Comparison of ENCODE assay signal across 8 cellular contexts in the genomic region with DNA sequence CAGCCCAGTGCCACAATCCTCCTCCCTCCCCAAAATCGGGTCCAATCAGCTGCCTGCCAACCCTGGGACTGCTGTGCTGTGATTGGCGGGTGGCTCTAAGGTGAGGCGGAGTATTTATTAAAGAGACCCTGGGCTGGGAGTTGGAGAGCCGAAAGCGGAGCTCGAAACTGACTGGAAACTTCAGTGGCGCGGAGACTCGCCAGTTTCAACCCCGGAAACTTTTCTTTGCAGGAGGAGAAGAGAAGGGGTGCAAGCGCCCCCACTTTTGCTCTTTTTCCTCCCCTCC. TPM values are rescaled to one million over a fixed set of nuclear protein-coding genes. Genes with fewer than 3 reads are reported as not detected.
DNase-seq lines count a peak whose midpoint lies in the region; ATAC-seq and TF ChIP-seq lines count a peak whose summit lies in the region.

Gene SOX9 (plus strand): TSS at position 143 of the 286 bp plus-strand sequence. CDS start 372 bp downstream, outside the sequence.

- peak within 1 kb of the TSS; percentile 98 for H3K18ac ChIP-seq in neuronal stem cell (ENCODE audit: low read length)

- peak within 1 kb of the TSS; percentile 98 for H3K14ac ChIP-seq in neuronal stem cell (ENCODE audit: low read length)

- H4K8ac ChIP-seq in neuronal stem cell (ENCODE audit: low read depth, low read length) = no peak within 1 kb of the TSS

- H2BK120ac ChIP-seq in neuronal stem cell (ENCODE audit: low read depth, low read length) = peak within 1 kb of the TSS; percentile 75

- TF ChIP-seq CTCF in gastroesophageal sphincter (IDR thresholded peaks at IDR 0.05) = no peak

- peaks cover 4% of the 10 kb centered on the region for H3K4me1 Mint-ChIP-seq in activated CD8-positive, alpha-beta memory T cell treated with anti-CD3 and anti-CD28 coated beads, Interleukin-2, amount 10 ng/mL, durations not matched to agents 7 days and 5 days

- peaks cover 10% of the 10 kb centered on the region for H3K36me3 Mint-ChIP-seq in activated CD8-positive, alpha-beta memory T cell treated with anti-CD3 and anti-CD28 coated beads, Interleukin-2, amount 10 ng/mL, durations not matched to agents 7 days and 5 days

- CTCF ChIA-PET in activated CD8-positive, alpha-beta memory T cell treated with anti-CD3 and anti-CD28 coated beads, Interleukin-2, amount 10 ng/mL, durations not matched to agents 7 days and 5 days (lab: Charles Lee) = no interaction called here

- peaks cover 16% of the 10 kb centered on the region for H3K79me1 ChIP-seq in neuronal stem cell (ENCODE audit: low read depth, low read length)

- H3K36me3 ChIP-seq in MG63 (peaks cover 9% of the 10 kb centered on the region), gastroesophageal sphincter (no peaks in the 10 kb centered on the region), neuronal stem cell (replicated peaks in 1 of 2; ENCODE audit: control insufficient read depth in 2 of 2, insufficient read depth in 2 of 2, low read length in 2 of 2) (peaks cover 9 to 18% of the 10 kb centered on the region in 2 donors)

- peak within 1 kb of the TSS; percentile 69 for H2BK12ac ChIP-seq in neuronal stem cell (ENCODE audit: low read length)

- peak within 1 kb of the TSS; percentile 80 for H2BK15ac ChIP-seq in neuronal stem cell (ENCODE audit: low read length)

- peak within 1 kb of the TSS; percentile 97 for H2AFZ ChIP-seq in neuronal stem cell (ENCODE audit: low read length)

- H3K4me1 ChIP-seq in gastroesophageal sphincter = peaks cover 0 to 76% (median 27%) of the 10 kb centered on the region in 3 donors
- H3K4me1 ChIP-seq in neuronal stem cell (ENCODE audit: control insufficient read depth in 2 of 2, insufficient read depth in 1 of 2, low read depth in 1 of 2, low read length in 2 of 2) = peaks cover 6 to 24% of the 10 kb centered on the region in 2 donors

- H3K4ac ChIP-seq in neuronal stem cell (ENCODE audit: low read length) = peak within 1 kb of the TSS; percentile 94

- no peaks in the 10 kb centered on the region for H3K9me3 ChIP-seq in MG63
- no peaks in the 10 kb centered on the region for H3K9me3 ChIP-seq in gastroesophageal sphincter
- H3K9me3 ChIP-seq in neuronal stem cell (replicated peaks in 1 of 2; ENCODE audit: control insufficient read depth in 2 of 2, insufficient read depth in 1 of 2, low read depth in 1 of 2, low read length in 2 of 2) = peaks cover 0 to 3% of the 10 kb centered on the region in 2 donors

- ATAC-seq in activated CD8-positive, alpha-beta memory T cell treated with anti-CD3 and anti-CD28 coated beads, Interleukin-2, amount 10 ng/mL, durations not matched to agents 7 days and 5 days = no peak
- peak; percentile 86 for ATAC-seq in gastroesophageal sphincter

- no peaks in the 10 kb centered on the region for H3K9me3 Mint-ChIP-seq in activated CD8-positive, alpha-beta memory T cell treated with anti-CD3 and anti-CD28 coated beads, Interleukin-2, amount 10 ng/mL, durations not matched to agents 7 days and 5 days (ENCODE audit: low read depth)

- peak within 1 kb of the TSS; percentile 100 for H3K9ac ChIP-seq in neuronal stem cell (ENCODE audit: low read depth, low read length, poor library complexity)

- peak within 1 kb of the TSS; percentile 93 for H3K4me2 ChIP-seq in neuronal stem cell (ENCODE audit: insufficient read depth, low read length, poor library complexity, severe bottlenecking)

- no peak for DNase-seq in activated CD8-positive, alpha-beta memory T cell treated with anti-CD3 and anti-CD28 coated beads, Interleukin-2, amount 10 ng/mL, durations not matched to agents 7 days and 5 days
- no peak for DNase-seq in activated CD8-positive, alpha-beta memory T cell treated with anti-CD3 and anti-CD28 coated beads, Interleukin-2, amount 50 U/mL, for 48 hours
- peak; percentile 4 for DNase-seq in HCEC 1CT
- peak; percentile 95 for DNase-seq in MG63
- DNase-seq in T1000 (lab: John Stamatoyannopoulos, UW) = peak; percentile 90
- peak; percentile 87 for DNase-seq in neuronal stem cell (ENCODE audit: low spot score)
- no peak for DNase-seq in activated CD8-positive, alpha-beta memory T cell treated with anti-CD3 and anti-CD28 coated beads, Interleukin-2, amount 50 U/mL, for 4 hours

- TF ChIP-seq POLR2A in gastroesophageal sphincter (IDR thresholded peaks at IDR 0.05) = peak; percentile 30 to 34

- H3K27ac ChIP-seq in gastroesophageal sphincter = peak within 1 kb of the TSS in 3 of 4 donors; percentile 39 to 60 (median 44)
- H3K27ac ChIP-seq in neuronal stem cell (replicated peaks; ENCODE audit: low read length) = peak within 1 kb of the TSS; percentile 69

- peaks cover 5% of the 10 kb centered on the region for H3K27me3 ChIP-seq in MG63
- H3K27me3 ChIP-seq in gastroesophageal sphincter = peaks cover 100% of the 10 kb centered on the region
- peaks cover 8 to 58% (median 36%) of the 10 kb centered on the region in 3 experiments for H3K27me3 ChIP-seq in neuronal stem cell (ENCODE audit: control insufficient read depth in 3 of 3, insufficient read depth in 3 of 3, low read depth in 1 of 3, low read length in 3 of 3)

- WGBS in gastroesophageal sphincter (ENCODE audit: low coverage in 1 of 2), 2 donors = 0 to 10% methylated on average over 1 to 2 of the region's 11 CpGs
- WGBS in neuronal stem cell (ENCODE audit: extremely low coverage in 2 of 2, insufficient read length in 2 of 2, insufficient replicate concordance in 1 of 2), 2 donors = no CpG with 5 or more reads among the region's 11 CpGs

- no peak within 1 kb of the TSS for H4K91ac ChIP-seq in neuronal stem cell (ENCODE audit: low read depth, low read length, poor library complexity)

- no peak within 1 kb of the TSS for H3K4me3 Mint-ChIP-seq in activated CD8-positive, alpha-beta memory T cell treated with anti-CD3 and anti-CD28 coated beads, Interleukin-2, amount 10 ng/mL, durations not matched to agents 7 days and 5 days

- peaks cover 79% of the 10 kb centered on the region for H3K27me3 Mint-ChIP-seq in activated CD8-positive, alpha-beta memory T cell treated with anti-CD3 and anti-CD28 coated beads, Interleukin-2, amount 10 ng/mL, durations not matched to agents 7 days and 5 days

- H2AK5ac ChIP-seq in neuronal stem cell (ENCODE audit: low read depth, low read length) = peak within 1 kb of the TSS; percentile 94

- H3K4me3 ChIP-seq in MG63 (peak within 1 kb of the TSS; percentile 69), gastroesophageal sphincter (peak within 1 kb of the TSS; percentile 10 to 53), neuronal stem cell (ENCODE audit: low read length in 2 of 2) (peak within 1 kb of the TSS; percentile 65 to 92)

- peak within 1 kb of the TSS; percentile 54 for H3K27ac Mint-ChIP-seq in activated CD8-positive, alpha-beta memory T cell treated with anti-CD3 and anti-CD28 coated beads, Interleukin-2, amount 10 ng/mL, durations not matched to agents 7 days and 5 days

- peak within 1 kb of the TSS; percentile 97 for H2BK5ac ChIP-seq in neuronal stem cell (ENCODE audit: low read length)

- no peak for TF ChIP-seq EP300 in gastroesophageal sphincter (IDR thresholded peaks at IDR 0.05)

- peak within 1 kb of the TSS; percentile 90 for H3K23ac ChIP-seq in neuronal stem cell (ENCODE audit: low read depth, low read length, poor library complexity)

RNA-seq across cellular contexts. Expression of gene SOX9, which starts in this region (rescaled TPM):
- not detected for total RNA-seq in activated CD8-positive, alpha-beta memory T cell treated with anti-CD3 and anti-CD28 coated beads, Interleukin-2, amount 10 ng/mL, durations not matched to agents 7 days and 5 days
- total RNA-seq in MG63 (2014; rRNA removed; shearing (Covaris generic); ENCODE audit: low replicate concordance) = 0.82 and 3.0 TPM in 2 replicates
- 1 to 10 TPM; 1.1 to 5.4 (median 2.5) TPM for total RNA-seq in gastroesophageal sphincter
- polyA plus RNA-seq in neuronal stem cell (2013, experiment 1 of 2) = 65.2 TPM
- 69.2 TPM for polyA plus RNA-seq in neuronal stem cell (2013, experiment 2 of 2)

Comparison
In these comparisons a context has a peak if more than half of its experiments do, and no peak if none do; other contexts are left out.
1. DNase-seq: peak in HCEC 1CT (single experiment), MG63 (single experiment), T1000 (single experiment) and neuronal stem cell (single experiment); none in activated CD8-positive, alpha-beta memory T cell treated with anti-CD3 and anti-CD28 coated beads, Interleukin-2, amount 10 ng/mL, durations not matched to agents 7 days and 5 days (single experiment), activated CD8-positive, alpha-beta memory T cell treated with anti-CD3 and anti-CD28 coated beads, Interleukin-2, amount 50 U/mL, for 48 hours (single experiment) and activated CD8-positive, alpha-beta memory T cell treated with anti-CD3 and anti-CD28 coated beads, Interleukin-2, amount 50 U/mL, for 4 hours (single experiment).
2. Peak in every context shown above with its lines, with median percentiles within 50 percentile points of each other: H3K4me3 ChIP-seq.